In genomic region chr12:27615331-27615891, GRCh38 we compare ENCODE assay signal across 17 cellular contexts.
DNase-seq lines count a peak whose midpoint lies in the region; ATAC-seq and TF ChIP-seq lines count a peak whose summit lies in the region.
"Had no signal": no experiment of that assay in that cellular context is flagged by ENCODE, and none has a peak within 500 bp of the region (broad histone marks: within the 10 kb centered on the region; RNA-seq: fewer than 3 reads in every experiment).

No MANE protein-coding gene starts in this region.

- H3K9me2 ChIP-seq in OCI-LY7 (ENCODE audit: insufficient read depth, low read length): no peaks in the 10 kb centered on the region

- H3K27ac Mint-ChIP-seq in Caco-2 (ENCODE audit: unreplicated experiment): peak overlapping the region; percentile 69
- H3K27ac Mint-ChIP-seq in chondrocyte (ENCODE audit: unreplicated experiment): peak overlapping the region; percentile 73
- H3K27ac Mint-ChIP-seq in osteocyte (ENCODE audit: unreplicated experiment): peak overlapping the region; percentile 78
- H3K27ac Mint-ChIP-seq: activated CD4-positive, alpha-beta T cell treated with anti-CD3 and anti-CD28 coated beads, Interleukin-2, amount 10 ng/mL, durations not matched to agents 24 days and 14 days; CD4-positive, CD25-positive, alpha-beta regulatory T cell; T-helper 1 cell treated with Interleukin-12 subunit alpha and Interleukin-12 subunit beta and Interleukin-4 antibody, amounts not matched to agents 30 μg/mL and 1 μg/mL, for 36 hours had no signal

- H3K9me3 ChIP-seq in Caco-2: no peaks in the 10 kb centered on the region; the same call in 1 of the 2 replicates
- H3K9me3 ChIP-seq in MG63: no peaks in the 10 kb centered on the region
- H3K9me3 ChIP-seq in OCI-LY7 (ENCODE audit: low read length): no peaks in the 10 kb centered on the region
- H3K9me3 ChIP-seq: lower lobe of right lung had no signal

- CTCF ChIA-PET in Caco-2 (lab: Charles Lee) (no interaction called here), OCI-LY7 (lab: Charles Lee; ENCODE audit: unreplicated experiment) (no interaction called here)

- ATAC-seq in GM21737 (IDR thresholded peaks at IDR 0.05; ENCODE audit: unreplicated experiment) (no peak), HG03565 (IDR thresholded peaks at IDR 0.05; ENCODE audit: unreplicated experiment) (no peak)

- H3K4me1 Mint-ChIP-seq in Caco-2 (ENCODE audit: low read depth, unreplicated experiment) (peaks cover 72% of the 10 kb centered on the region), chondrocyte (ENCODE audit: low read depth) (peaks cover 63% of the 10 kb centered on the region), osteocyte (ENCODE audit: unreplicated experiment) (peaks cover 57% of the 10 kb centered on the region)
- H3K4me1 Mint-ChIP-seq: CD4-positive, CD25-positive, alpha-beta regulatory T cell had no signal

- no peak overlapping the region for H3K4me2 ChIP-seq in OCI-LY7 (ENCODE audit: low read length)

- no peaks in the 10 kb centered on the region for H4K20me1 ChIP-seq in OCI-LY7 (ENCODE audit: insufficient read depth, low read length)

- H3K4me3 Mint-ChIP-seq in Caco-2 (ENCODE audit: unreplicated experiment) (peak overlapping the region; percentile 6), chondrocyte (ENCODE audit: unreplicated experiment) (no peak overlapping the region), osteocyte (ENCODE audit: unreplicated experiment) (no peak overlapping the region)
- H3K4me3 Mint-ChIP-seq: activated CD4-positive, alpha-beta T cell treated with anti-CD3 and anti-CD28 coated beads, Interleukin-2, amount 10 ng/mL, durations not matched to agents 24 days and 14 days; brain; CD4-positive, CD25-positive, alpha-beta regulatory T cell; T-helper 1 cell treated with Interleukin-12 subunit alpha and Interleukin-12 subunit beta and Interleukin-4 antibody, amounts not matched to agents 30 μg/mL and 1 μg/mL, for 36 hours had no signal

- H3K4me1 ChIP-seq in Caco-2 (peaks cover 66% of the 10 kb centered on the region), OCI-LY7 (ENCODE audit: insufficient read depth, low read length, poor library complexity, severe bottlenecking) (no peaks in the 10 kb centered on the region)

- no peaks in the 10 kb centered on the region for H3K27me3 Mint-ChIP-seq in Caco-2 (ENCODE audit: insufficient read depth, unreplicated experiment)
- H3K27me3 Mint-ChIP-seq in chondrocyte (ENCODE audit: low read depth): no peaks in the 10 kb centered on the region
- H3K27me3 Mint-ChIP-seq in osteocyte (ENCODE audit: unreplicated experiment): no peaks in the 10 kb centered on the region
- H3K27me3 Mint-ChIP-seq: brain had no signal

- no peak overlapping the region for H3K27ac ChIP-seq in OCI-LY7 (ENCODE audit: low read depth, low read length, poor library complexity, severe bottlenecking)
- H3K27ac ChIP-seq: HL-60, lower lobe of right lung had no signal

- H3K27me3 ChIP-seq in Caco-2 (replicated peaks; ENCODE audit: control insufficient read depth, insufficient read depth, low read length) (no peaks in the 10 kb centered on the region), MG63 (no peaks in the 10 kb centered on the region)

- BruUV-seq in Caco-2 (replicated peaks; lab: Mats Ljungman, UMichigan): no TSS peak
- BruUV-seq in OCI-LY7 (replicated peaks; lab: Mats Ljungman, UMichigan): no TSS peak

- H3K9me3 Mint-ChIP-seq in Caco-2 (ENCODE audit: unreplicated experiment): no peaks in the 10 kb centered on the region
- no peaks in the 10 kb centered on the region for H3K9me3 Mint-ChIP-seq in chondrocyte (ENCODE audit: low read depth)
- no peaks in the 10 kb centered on the region for H3K9me3 Mint-ChIP-seq in osteocyte (ENCODE audit: unreplicated experiment)
- H3K9me3 Mint-ChIP-seq: brain; T-helper 1 cell treated with Interleukin-12 subunit alpha and Interleukin-12 subunit beta and Interleukin-4 antibody, amounts not matched to agents 30 μg/mL and 1 μg/mL, for 36 hours had no signal

- no peaks in the 10 kb centered on the region for H3K36me3 ChIP-seq in Caco-2 (ENCODE audit: control insufficient read depth, insufficient read depth, low read length)
- H3K36me3 ChIP-seq in MG63: no peaks in the 10 kb centered on the region
- H3K36me3 ChIP-seq in OCI-LY7 (ENCODE audit: insufficient read depth, low read length): no peaks in the 10 kb centered on the region
- H3K36me3 ChIP-seq: lower lobe of right lung had no signal

- intact Hi-C loops in Caco-2 (cut with micrococcal nuclease; ENCODE audit: unreplicated experiment): loop anchor here (1.0 to 5.0 kb wide), 3 partner anchors 8 to 93 kb away; partner anchors contain the start of gene PPFIBP1
- intact Hi-C loops in OCI-LY7 (cut with micrococcal nuclease; ENCODE audit: unreplicated experiment): no loop called here

- POLR2A ChIA-PET in Caco-2 (lab: Charles Lee): no interaction called here
- POLR2A ChIA-PET in OCI-LY7 (lab: Charles Lee): no interaction called here

- peak; percentile 72 to 74 for DNase-seq in Caco-2
- peak; percentile 24 for DNase-seq in MG63
- DNase-seq in chondrocyte (ENCODE audit: low spot score): no peak
- no peak for DNase-seq in osteocyte (ENCODE audit: extremely low spot score, unreplicated experiment)
- no peak for DNase-seq in OCI-LY7 (ENCODE audit: low spot score)
- DNase-seq in effector CD8-positive, alpha-beta T cell (lab: John Stamatoyannopoulos, UW): no peak
- DNase-seq: activated CD4-positive, alpha-beta T cell treated with anti-CD3 and anti-CD28 coated beads, Interleukin-2, amount 10 ng/mL, durations not matched to agents 24 days and 14 days; CD4-positive, CD25-positive, alpha-beta regulatory T cell; hypothalamus; lower lobe of right lung; nucleus accumbens; stimulated activated CD8-positive, alpha-beta memory T cell treated with anti-CD3 and anti-CD28 coated beads, Interleukin-4, amount 100 ng/mL, for 48 hours had no signal

- H3K4me3 ChIP-seq in Caco-2 (ENCODE audit: low read depth, low read length) (no peak overlapping the region), MG63 (no peak overlapping the region), OCI-LY7 (ENCODE audit: low read depth, low read length, poor library complexity, severe bottlenecking) (no peak overlapping the region)
- H3K4me3 ChIP-seq: lower lobe of right lung had no signal

- no peaks in the 10 kb centered on the region for H3K79me2 ChIP-seq in OCI-LY7 (ENCODE audit: insufficient read depth, low read depth, low read length)

- no peak for TF ChIP-seq CTCF in Caco-2 (IDR thresholded peaks at IDR 0.05; ENCODE audit: insufficient read depth in 1 of 2, low read depth in 1 of 2, low read length in 1 of 2, severe bottlenecking in 1 of 2, unreplicated experiment in 1 of 2)
- no peak for TF ChIP-seq CTCF in chondrocyte (IDR thresholded peaks at IDR 0.05)
- no peak for TF ChIP-seq CTCF in osteocyte (IDR thresholded peaks at IDR 0.05)
- no peak for TF ChIP-seq CTCF in OCI-LY7 (conservative IDR thresholded peaks at IDR 0.05; ENCODE audit: low read length)

- H3K36me3 Mint-ChIP-seq in Caco-2 (ENCODE audit: insufficient read depth, unreplicated experiment): peaks cover 18% of the 10 kb centered on the region
- H3K36me3 Mint-ChIP-seq in chondrocyte (ENCODE audit: low read depth): peaks cover 2% of the 10 kb centered on the region
- H3K36me3 Mint-ChIP-seq in osteocyte (ENCODE audit: unreplicated experiment): peaks cover 4% of the 10 kb centered on the region
- H3K36me3 Mint-ChIP-seq: CD4-positive, CD25-positive, alpha-beta regulatory T cell had no signal

- no peak overlapping the region for H2AFZ ChIP-seq in OCI-LY7 (ENCODE audit: low read length)

Comparison
In these comparisons a context has a peak if more than half of its experiments do, and no peak if none do; other contexts are left out.
1. DNase-seq: peak in Caco-2 (2 of 2) and MG63 (single experiment); none in chondrocyte (single experiment), osteocyte (single experiment), OCI-LY7 (single experiment) and effector CD8-positive, alpha-beta T cell (single experiment).
2. Peak in every context shown above with its lines, with median percentiles within 50 percentile points of each other: H3K27ac Mint-ChIP-seq.